Comparison of ENCODE assay signal across 19 cellular contexts in the genomic region with DNA sequence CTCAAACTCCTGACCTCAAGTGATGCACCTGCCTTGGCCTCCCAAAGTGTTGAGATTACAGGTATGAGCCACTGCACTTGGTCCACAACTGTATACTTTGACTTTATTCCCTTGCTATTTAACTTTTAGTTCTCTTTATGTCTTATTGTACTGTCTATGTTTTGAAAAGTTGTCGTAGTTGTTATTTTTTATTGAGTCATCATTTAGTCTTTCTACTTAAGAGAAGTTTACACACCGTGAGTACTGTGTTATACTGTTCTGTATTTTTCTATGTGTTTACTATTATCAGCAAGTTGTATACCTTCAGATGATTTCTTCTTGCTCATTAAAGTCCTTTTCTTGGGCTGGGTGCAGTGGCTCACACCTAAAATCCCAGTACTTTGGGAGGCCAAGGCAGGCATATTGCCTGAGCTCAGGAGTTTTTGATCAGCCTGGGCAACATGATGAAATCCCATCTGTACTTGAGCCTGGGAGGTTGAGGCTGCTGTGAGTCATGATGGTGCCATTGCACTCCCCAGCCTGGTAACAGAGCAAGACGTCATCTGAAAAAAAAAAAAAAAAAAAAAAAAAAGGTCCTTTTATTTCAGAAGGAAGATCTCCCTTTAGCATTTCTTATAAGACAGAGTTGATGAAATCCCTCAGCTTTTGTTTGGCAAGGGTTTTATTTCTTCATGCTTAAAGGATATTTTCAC. TPM values are rescaled to one million over a fixed set of nuclear protein-coding genes. Genes with fewer than 3 reads are reported as not detected.
A peak's percentile ranks its signal among the peaks of the same experiment; 100 is the strongest.
DNase-seq lines count a peak whose midpoint lies in the region; ATAC-seq and TF ChIP-seq lines count a peak whose summit lies in the region.
"Had no signal": no experiment of that assay in that cellular context is flagged by ENCODE, and none has a peak within 500 bp of the region (broad histone marks: within the 10 kb centered on the region; RNA-seq: fewer than 3 reads in every experiment).

No MANE protein-coding gene starts in this region.

- H3K4me3 ChIP-seq in adipocyte (ENCODE audit: low read length) (peak overlapping the region; percentile 54), fibroblast of villous mesenchyme (ENCODE audit: low read depth, low read length) (no peak overlapping the region)
- H3K4me3 ChIP-seq: gastroesophageal sphincter had no signal

- H3K9ac ChIP-seq in adipocyte (ENCODE audit: low read length): peak overlapping the region; percentile 48

- ATAC-seq in HG02840 (IDR thresholded peaks at IDR 0.05; ENCODE audit: low FRiP score, unreplicated experiment): no peak
- ATAC-seq in HG02981 (IDR thresholded peaks at IDR 0.05; ENCODE audit: unreplicated experiment): no peak
- ATAC-seq in HG02852 (IDR thresholded peaks at IDR 0.05; ENCODE audit: unreplicated experiment): no peak
- ATAC-seq: gastroesophageal sphincter, sciatic nerve had no signal

- peaks cover 11% of the 10 kb centered on the region for H3K4me1 ChIP-seq in adipocyte (ENCODE audit: control insufficient read depth, insufficient read depth, low read length)
- H3K4me1 ChIP-seq: gastroesophageal sphincter had no signal

- peak; percentile 63 for DNase-seq in AG09319 (ENCODE audit: extremely low read depth, low read depth)
- peak; percentile 75 for DNase-seq in HS-5 (ENCODE audit: low read depth)
- peak; percentile 64 for DNase-seq in adipocyte (ENCODE audit: low read depth)
- DNase-seq in fibroblast of villous mesenchyme (ENCODE audit: low read depth): peak; percentile 82
- no peak for DNase-seq in posterior cingulate gyrus
- DNase-seq: activated CD4-positive, alpha-beta T cell treated with anti-CD3 and anti-CD28 coated beads, Interleukin-2, amount 50 U/mL, for 48 hours; activated effector memory CD4-positive, alpha-beta T cell treated with Interleukin-2 at 50 U/mL for 16 hours; CD8-positive, alpha-beta memory T cell; Kasumi-1; kidney; naive B cell; NCI-H2107; substantia nigra had no signal

- H3K36me3 ChIP-seq in adipocyte (ENCODE audit: control insufficient read depth, insufficient read depth, low read length, severe bottlenecking): no peaks in the 10 kb centered on the region
- H3K36me3 ChIP-seq: gastroesophageal sphincter had no signal

- intact Hi-C loops in posterior cingulate gyrus (cut with DNase I): no loop called here

- peaks cover 11% of the 10 kb centered on the region for H3K9me3 ChIP-seq in adipocyte (ENCODE audit: control insufficient read depth, low read length)

- TF ChIP-seq CTCF in AG09319 (IDR thresholded peaks at IDR 0.05; ENCODE audit: low read depth, low read length) (no peak), fibroblast of villous mesenchyme (IDR thresholded peaks at IDR 0.05; ENCODE audit: insufficient read depth, low read depth, low read length) (no peak)

- no peaks in the 10 kb centered on the region for H3K27me3 ChIP-seq in adipocyte (replicated peaks; ENCODE audit: control insufficient read depth, insufficient read depth, low read length)
- H3K27me3 ChIP-seq: gastroesophageal sphincter had no signal

RNA-seq across cellular contexts. Expression of a gene that starts 47.7 kb away (rescaled TPM):
- 2.9 and 11.2 TPM in 2 replicates for total RNA-seq in fibroblast of villous mesenchyme
- total RNA-seq: cardiac septum; CD8-positive, alpha-beta memory T cell; kidney had no signal

Comparison
In these comparisons a context has a peak if more than half of its experiments do, and no peak if none do; other contexts are left out.
1. DNase-seq: peak in AG09319 (single experiment), HS-5 (single experiment), adipocyte (single experiment) and fibroblast of villous mesenchyme (single experiment); none in posterior cingulate gyrus (0 of 10).